7 cellular contexts compared by ENCODE assay signal in genomic region chr7:127652333-127653248, GRCh38. TPM values are rescaled to one million over a fixed set of nuclear protein-coding genes. Genes with fewer than 3 reads are reported as not detected.
DNase-seq lines count a peak whose midpoint lies in the region; ATAC-seq and TF ChIP-seq lines count a peak whose summit lies in the region.

No MANE protein-coding gene starts in this region.

- H3K27ac Mint-ChIP-seq in neural crest cell (ENCODE audit: unreplicated experiment) = peak overlapping the region; percentile 98

- no peaks in the 10 kb centered on the region for H3K27me3 ChIP-seq in endocrine pancreas (ENCODE audit: control insufficient read depth, insufficient read depth, low read length)

- peak overlapping the region; percentile 92 for H3K9ac ChIP-seq in endocrine pancreas (ENCODE audit: control insufficient read depth, insufficient read depth, low read length)

- no peak for TF ChIP-seq POLR2A in GM18505 (IDR thresholded peaks at IDR 0.05; ENCODE audit: borderline replicate concordance, extremely low read depth, insufficient read depth, insufficient read length)

- TF ChIP-seq CTCF in neural crest cell (conservative IDR thresholded peaks at IDR 0.05) = no peak

- peak overlapping the region; percentile 96 for H3K4me3 ChIP-seq in endocrine pancreas (ENCODE audit: control insufficient read depth, insufficient read depth, low read length)

- peaks cover 12% of the 10 kb centered on the region for H3K4me1 ChIP-seq in endocrine pancreas (ENCODE audit: control insufficient read depth, insufficient read depth, low read length)

- peak overlapping the region; percentile 98 for H3K4me3 Mint-ChIP-seq in neural crest cell

- no peaks in the 10 kb centered on the region for H3K36me3 ChIP-seq in endocrine pancreas (ENCODE audit: control insufficient read depth, insufficient read depth, low read length)

- H3K9me3 ChIP-seq in endocrine pancreas (ENCODE audit: control insufficient read depth, low read length) = no peaks in the 10 kb centered on the region

- H3K27me3 Mint-ChIP-seq in neural crest cell (ENCODE audit: low read depth) = no peaks in the 10 kb centered on the region

- H3K4me1 Mint-ChIP-seq in neural crest cell = peaks cover 49% of the 10 kb centered on the region

- ATAC-seq in GM18505 (IDR thresholded peaks at IDR 0.05; ENCODE audit: unreplicated experiment) = peak; percentile 17
- ATAC-seq in HG02571 (IDR thresholded peaks at IDR 0.05; ENCODE audit: unreplicated experiment) = peak; percentile 12

- DNase-seq in RPMI7951 (ENCODE audit: low read depth) (peak; percentile 41), neural crest cell (ENCODE audit: low read depth, low spot score) (no peak), middle frontal gyrus (ENCODE audit: extremely low spot score, low spot score) (no peak), midbrain (lab: John Stamatoyannopoulos, UW) (no peak)

- no peaks in the 10 kb centered on the region for H3K9me3 Mint-ChIP-seq in neural crest cell

- H3K36me3 Mint-ChIP-seq in neural crest cell (ENCODE audit: low read depth) = no peaks in the 10 kb centered on the region

RNA-seq across cellular contexts. Expression of gene SND1, which starts 0.6 kb away (rescaled TPM):
- total RNA-seq in RPMI7951 (2014; rRNA removed; shearing (Covaris generic)) = 148 and 159 TPM in 2 replicates
- total RNA-seq in neural crest cell = 184 and 188 TPM in 2 replicates

RNA-seq across cellular contexts. Expression of gene PAX4, which starts 34.6 kb away (rescaled TPM):
- not detected in 2 replicates for total RNA-seq in RPMI7951 (2014; rRNA removed; shearing (Covaris generic))
- not detected in 2 replicates for total RNA-seq in neural crest cell

RNA-seq across cellular contexts. Expression of gene FSCN3, which starts 59.1 kb away (rescaled TPM):
- 2.4 and 5.6 TPM in 2 replicates for total RNA-seq in RPMI7951 (2014; rRNA removed; shearing (Covaris generic))
- total RNA-seq in neural crest cell = 1.4 and 2.0 TPM in 2 replicates
